9 cellular contexts compared by ENCODE assay signal in the genomic region with DNA sequence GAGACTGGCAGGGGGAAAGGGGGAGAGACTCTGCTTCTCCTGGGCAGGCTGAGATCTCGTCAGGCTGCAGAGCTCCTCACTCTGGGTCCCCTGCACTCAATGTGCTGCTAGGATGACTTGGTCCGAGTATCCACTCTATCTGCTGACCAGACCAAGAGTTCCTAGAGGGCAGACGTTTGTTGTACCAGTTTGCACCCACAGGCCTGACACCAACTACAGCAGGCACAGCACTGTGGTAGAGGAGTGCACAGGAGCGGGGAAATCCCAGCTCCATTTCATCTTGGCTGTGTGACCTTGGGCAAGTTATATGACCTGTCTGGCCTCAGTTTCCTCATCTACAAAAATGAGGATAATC. TPM values are rescaled to one million over a fixed set of nuclear protein-coding genes. Genes with fewer than 3 reads are reported as not detected.
DNase-seq lines count a peak whose midpoint lies in the region; ATAC-seq and TF ChIP-seq lines count a peak whose summit lies in the region.
"Had no signal": no experiment of that assay in that cellular context is flagged by ENCODE, and none has a peak within 500 bp of the region (broad histone marks: within the 10 kb centered on the region; RNA-seq: fewer than 3 reads in every experiment).

No MANE protein-coding gene starts in this region.

- in situ Hi-C loops in GM13977 (cut with MboI; ENCODE audit: low pct_unique_long_range_greater_than_20kb, low sequenced_read_pairs, unreplicated experiment), result no loop called here

- peaks cover 2% of the 10 kb centered on the region for H3K36me3 Mint-ChIP-seq in IgD-negative memory B cell
- H3K36me3 Mint-ChIP-seq in activated T-helper 17 cell treated with anti-CD3 and anti-CD28 coated beads, Interleukin-2, amount 50 U/mL, for 72 hours (ENCODE audit: low read depth), result peaks cover 41% of the 10 kb centered on the region

- no peaks in the 10 kb centered on the region for H3K36me3 ChIP-seq in right atrium auricular region

- peaks cover 0 to 2% (median 0%) of the 10 kb centered on the region in 3 donors for H3K9me3 Mint-ChIP-seq in IgD-negative memory B cell
- no peaks in the 10 kb centered on the region for H3K9me3 Mint-ChIP-seq in activated T-helper 17 cell treated with anti-CD3 and anti-CD28 coated beads, Interleukin-2, amount 50 U/mL, for 72 hours

- H3K4me3 ChIP-seq in right atrium auricular region, result no peak overlapping the region
- H3K4me3 ChIP-seq in skin epidermis, result no peak overlapping the region

- H3K27ac ChIP-seq in right atrium auricular region, result peak overlapping the region; percentile 82 to 86
- H3K27ac ChIP-seq in skin epidermis, result peak overlapping the region; percentile 3 to 89 (median 80)

- H3K4me3 Mint-ChIP-seq in IgD-negative memory B cell, result peak overlapping the region in 3 of 4 donors; percentile 18 to 80 (median 50)
- peak overlapping the region; percentile 78 for H3K4me3 Mint-ChIP-seq in activated T-helper 17 cell treated with anti-CD3 and anti-CD28 coated beads, Interleukin-2, amount 50 U/mL, for 72 hours

- no peaks in the 10 kb centered on the region for H3K9me3 ChIP-seq in right atrium auricular region

- peak overlapping the region in 2 of 3 donors; percentile 88 to 90 for H3K27ac Mint-ChIP-seq in IgD-negative memory B cell
- peak overlapping the region; percentile 94 for H3K27ac Mint-ChIP-seq in activated T-helper 17 cell treated with anti-CD3 and anti-CD28 coated beads, Interleukin-2, amount 50 U/mL, for 72 hours

- H3K4me1 ChIP-seq in right atrium auricular region, result peaks cover 0 to 86% of the 10 kb centered on the region in 2 donors

- peaks cover 55 to 73% (median 68%) of the 10 kb centered on the region in 3 donors for H3K4me1 Mint-ChIP-seq in IgD-negative memory B cell
- H3K4me1 Mint-ChIP-seq in activated T-helper 17 cell treated with anti-CD3 and anti-CD28 coated beads, Interleukin-2, amount 50 U/mL, for 72 hours, result peaks cover 67% of the 10 kb centered on the region

- ATAC-seq in activated T-helper 17 cell treated with anti-CD3 and anti-CD28 coated beads, Interleukin-2, amount 50 U/mL, for 72 hours (replicated peaks), result peak; percentile 55

- no peaks in the 10 kb centered on the region for H3K27me3 ChIP-seq in right atrium auricular region

- H3K27me3 Mint-ChIP-seq in IgD-negative memory B cell, result no peaks in the 10 kb centered on the region
- no peaks in the 10 kb centered on the region for H3K27me3 Mint-ChIP-seq in activated T-helper 17 cell treated with anti-CD3 and anti-CD28 coated beads, Interleukin-2, amount 50 U/mL, for 72 hours

- DNase-seq in right atrium auricular region (ENCODE audit: low spot score) (no peak), GM13977 (ENCODE audit: low spot score) (no peak), NCI-H1105 (lab: John Stamatoyannopoulos, UW) (no peak), COLO668 (lab: John Stamatoyannopoulos, UW; ENCODE audit: unreplicated experiment) (no peak), NCI-H146 treated with DMSO at 0.1 percent for 48 hours (lab: John Stamatoyannopoulos, UW; ENCODE audit: unreplicated experiment) (no peak)
- DNase-seq: occipital lobe had no signal

- TF ChIP-seq CTCF in right atrium auricular region (IDR thresholded peaks at IDR 0.05), result no peak
- TF ChIP-seq CTCF in GM13977 (IDR thresholded peaks at IDR 0.05; ENCODE audit: extremely low read depth, insufficient read depth, missing control alignments), result no peak

RNA-seq across cellular contexts. Expression of gene CCDC12, which starts 29.0 kb away (rescaled TPM):
- 151 TPM for polyA plus RNA-seq in IgD-negative memory B cell
- total RNA-seq in activated T-helper 17 cell treated with anti-CD3 and anti-CD28 coated beads, Interleukin-2, amount 50 U/mL, for 72 hours, result 10 to 100 TPM; 46.9 to 59.8 TPM
- total RNA-seq in right atrium auricular region, result 10 to 100 TPM; 27.5 to 38.6 TPM

RNA-seq across cellular contexts. Expression of gene NBEAL2, which starts 31.9 kb away (rescaled TPM):
- 6.7 TPM for polyA plus RNA-seq in IgD-negative memory B cell
- total RNA-seq in activated T-helper 17 cell treated with anti-CD3 and anti-CD28 coated beads, Interleukin-2, amount 50 U/mL, for 72 hours, result 100 to 1,000 TPM; 140 to 169 TPM
- total RNA-seq in right atrium auricular region, result 10 to 100 TPM in 1 of 2 donors, 1 to 10 TPM in 1; 7.5 to 15.3 TPM

Comparison
In these comparisons a context has a peak if more than half of its experiments do, and no peak if none do; other contexts are left out.
1. RNA of gene NBEAL2, which starts 31.9 kb away (total RNA-seq): 140 to 169 TPM in activated T-helper 17 cell treated with anti-CD3 and anti-CD28 coated beads, Interleukin-2, amount 50 U/mL, for 72 hours; 7.5 to 15.3 TPM in right atrium auricular region; every median in the first group is over 4 times any median in the second.